In genomic region chr3:117246771-117247555, GRCh38 we compare ENCODE assay signal across 15 cellular contexts.
A peak's percentile ranks its signal among the peaks of the same experiment; 100 is the strongest.
DNase-seq lines count a peak whose midpoint lies in the region; ATAC-seq and TF ChIP-seq lines count a peak whose summit lies in the region.
"Had no signal": no experiment of that assay in that cellular context is flagged by ENCODE, and none has a peak within 500 bp of the region (broad histone marks: within the 10 kb centered on the region; RNA-seq: fewer than 3 reads in every experiment).

No MANE protein-coding gene starts in this region.

- DNase-seq in GM23248 (peak; percentile 18), NCI-H526 (lab: John Stamatoyannopoulos, UW) (peak; percentile 72 to 82), epithelial cell of prostate (ENCODE audit: low read depth, low spot score) (peak; percentile 22), NCI-H1436 treated with DMSO at 0.1 percent for 48 hours (lab: John Stamatoyannopoulos, UW) (no peak), esophagus squamous epithelium (lab: John Stamatoyannopoulos, UW) (no peak), SK-N-DZ (ENCODE audit: low spot score) (no peak)
- DNase-seq: ACHN; C1 segment of cervical spinal cord; CD4-positive, alpha-beta T cell; COR-L47; DND-41; GDM1 had no signal

- H3K9ac ChIP-seq in GM23248, result no peak overlapping the region

- no peak for ATAC-seq in GM18519 (IDR thresholded peaks at IDR 0.05; ENCODE audit: low FRiP score, unreplicated experiment)
- ATAC-seq: HepG2 had no signal

- no peaks in the 10 kb centered on the region for H3K79me2 ChIP-seq in GM23248 (ENCODE audit: insufficient read depth)

- H3K4me3 ChIP-seq in GM23248 (no peak overlapping the region), esophagus squamous epithelium (no peak overlapping the region)
- H3K4me3 ChIP-seq: HAP-1 had no signal

- 46 to 52% methylated on average over 2 of the region's 2 CpGs for WGBS in GM23248 (ENCODE audit: low coverage in 1 of 2, low lambda C conversion rate in 2 of 2, missing lambda C conversion rate in 2 of 2), 2 experiments
- WGBS in esophagus squamous epithelium, 2 donors, result 58 to 84% methylated on average over 2 of the region's 2 CpGs

- no peak for TF ChIP-seq POLR2A in esophagus squamous epithelium (IDR thresholded peaks at IDR 0.05)

- in situ Hi-C loops in GM23248 (cut with MboI), result no loop called here

- intact Hi-C loops in esophagus squamous epithelium (cut with DNase I), result no loop called here

- H3K4me1 ChIP-seq in GM23248 (ENCODE audit: insufficient read depth), result no peaks in the 10 kb centered on the region
- H3K4me1 ChIP-seq in esophagus squamous epithelium, result no peaks in the 10 kb centered on the region

- no peak for TF ChIP-seq CTCF in esophagus squamous epithelium (IDR thresholded peaks at IDR 0.05)

- no peaks in the 10 kb centered on the region for H4K20me1 ChIP-seq in GM23248 (ENCODE audit: insufficient read depth)

- H3K27ac ChIP-seq in GM23248 (no peak overlapping the region), epithelial cell of prostate (no peak overlapping the region), esophagus squamous epithelium (no peak overlapping the region)

- no peak overlapping the region for H3K4me2 ChIP-seq in GM23248 (ENCODE audit: unreplicated experiment)

- H3K9me2 ChIP-seq in GM23248 (ENCODE audit: insufficient read depth), result no peaks in the 10 kb centered on the region

- no peak overlapping the region for H2AFZ ChIP-seq in GM23248

- no peaks in the 10 kb centered on the region for H3K36me3 ChIP-seq in GM23248 (ENCODE audit: low read depth)
- no peaks in the 10 kb centered on the region for H3K36me3 ChIP-seq in esophagus squamous epithelium
- H3K36me3 ChIP-seq: HAP-1 had no signal

- no peaks in the 10 kb centered on the region for H3K27me3 ChIP-seq in GM23248 (replicated peaks; ENCODE audit: insufficient read depth)
- no peaks in the 10 kb centered on the region for H3K27me3 ChIP-seq in esophagus squamous epithelium

- H3F3A ChIP-seq in GM23248 (ENCODE audit: insufficient read depth), result no peaks in the 10 kb centered on the region

- no peaks in the 10 kb centered on the region for H3K9me3 ChIP-seq in GM23248 (ENCODE audit: low read depth)
- no peaks in the 10 kb centered on the region for H3K9me3 ChIP-seq in esophagus squamous epithelium
- H3K9me3 ChIP-seq: HAP-1 had no signal

Comparison
In these comparisons a context has a peak if more than half of its experiments do, and no peak if none do; other contexts are left out.
1. DNase-seq: peak in GM23248 (single experiment), NCI-H526 (2 of 2) and epithelial cell of prostate (single experiment); none in NCI-H1436 treated with DMSO at 0.1 percent for 48 hours (single experiment), esophagus squamous epithelium (single experiment) and SK-N-DZ (single experiment).